Comparison of ENCODE assay signal across 9 cellular contexts in the genomic region with DNA sequence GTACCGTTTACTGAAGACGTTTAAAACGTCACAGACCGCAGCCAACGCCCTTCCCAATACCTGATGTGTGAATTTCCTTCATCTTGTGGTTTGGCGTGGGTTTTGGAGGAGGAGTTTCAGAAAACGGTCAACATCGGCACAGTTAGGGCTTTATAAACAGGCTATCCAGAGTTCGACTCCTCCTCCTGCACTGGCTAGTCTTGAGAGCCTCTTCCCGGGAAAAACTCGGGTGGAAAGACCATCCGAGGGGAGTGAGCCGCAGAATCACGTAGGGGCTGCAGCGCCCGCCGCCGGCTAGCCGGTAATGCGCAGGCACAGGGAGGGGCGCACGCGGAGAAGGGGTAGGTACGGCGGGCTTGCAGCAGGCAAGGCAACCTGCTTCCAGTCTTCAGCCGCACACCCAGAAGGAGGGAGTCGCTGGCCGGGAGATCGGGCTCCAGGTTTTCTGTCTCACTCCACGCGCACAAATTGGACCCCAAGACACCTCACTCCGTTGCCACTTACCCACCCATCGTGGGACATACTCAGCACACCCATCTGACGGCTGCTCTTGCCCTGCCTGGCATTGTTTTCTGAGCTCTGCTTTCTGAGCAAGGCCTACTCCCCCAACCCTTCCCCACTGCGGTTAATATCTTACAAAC. TPM values are rescaled to one million over a fixed set of nuclear protein-coding genes. Genes with fewer than 3 reads are reported as not detected.
DNase-seq lines count a peak whose midpoint lies in the region; ATAC-seq and TF ChIP-seq lines count a peak whose summit lies in the region.
"Had no signal": no experiment of that assay in that cellular context is flagged by ENCODE, and none has a peak within 500 bp of the region (broad histone marks: within the 10 kb centered on the region; RNA-seq: fewer than 3 reads in every experiment).

No MANE protein-coding gene starts in this region.

- peaks cover 16% of the 10 kb centered on the region for H3K27me3 Mint-ChIP-seq in activated CD4-positive, alpha-beta memory T cell treated with anti-CD3 and anti-CD28 coated beads for 36 hours

- H3K27me3 ChIP-seq in psoas muscle (ENCODE audit: insufficient read depth in 3 of 3, low read length in 2 of 3) (no peaks in the 10 kb centered on the region), A673 (replicated peaks; ENCODE audit: insufficient read depth, low read depth, low read length, poor library complexity) (no peaks in the 10 kb centered on the region)

- ATAC-seq in Right ventricle myocardium superior (ENCODE audit: poor library complexity), result peak; percentile 61
- peak; percentile 54 to 62 (median 59) for ATAC-seq in psoas muscle
- ATAC-seq in HG03045 (IDR thresholded peaks at IDR 0.05; ENCODE audit: unreplicated experiment), result no peak

- H3K27ac Mint-ChIP-seq in activated CD4-positive, alpha-beta memory T cell treated with anti-CD3 and anti-CD28 coated beads for 36 hours, result no peak overlapping the region

- H3K4me1 ChIP-seq in psoas muscle (no peaks in the 10 kb centered on the region), A673 (ENCODE audit: insufficient read depth, low read length, poor library complexity, severe bottlenecking) (no peaks in the 10 kb centered on the region)

- H3K27ac ChIP-seq in psoas muscle (peak overlapping the region; percentile 3), A673 (ENCODE audit: low read depth, low read length, poor library complexity, severe bottlenecking) (no peak overlapping the region)

- peak overlapping the region; percentile 43 for H3K4me3 Mint-ChIP-seq in activated CD4-positive, alpha-beta memory T cell treated with anti-CD3 and anti-CD28 coated beads for 36 hours

- DNase-seq in ELF-1 (ENCODE audit: low read depth, low spot score) (peak; percentile 58), Right ventricle myocardium superior (peak; percentile 40), psoas muscle (peak; percentile 29 to 63), A673 (ENCODE audit: low spot score) (no peak), amniotic stem cell (lab: John Stamatoyannopoulos, UW) (no peak)
- DNase-seq in activated CD4-positive, alpha-beta memory T cell treated with anti-CD3 and anti-CD28 coated beads for 36 hours, result peak; percentile 43
- DNase-seq in stimulated activated naive CD4-positive, alpha-beta T cell treated with Interleukin-2 at 50 U/mL for 16 hours (lab: John Stamatoyannopoulos, UW), result no peak
- DNase-seq: NCI-H2081 had no signal

- intact Hi-C loops in activated CD4-positive, alpha-beta memory T cell treated with anti-CD3 and anti-CD28 coated beads for 36 hours (cut with micrococcal nuclease), result loop anchor here (5.0 kb wide), 1 partner anchor 93 kb away; a partner anchor contains a TSS
- intact Hi-C loops in Right ventricle myocardium superior (cut with DNase I), result no loop called here
- intact Hi-C loops in psoas muscle (cut with DNase I), result no loop called here
- intact Hi-C loops in A673 (cut with micrococcal nuclease; ENCODE audit: unreplicated experiment), result loop anchor here (10.0 kb wide), 1 partner anchor 856 kb away; no protein-coding TSS in a partner anchor

- 7 to 8% (median 8%) methylated on average over 30 to 35 of the region's 35 CpGs for WGBS in psoas muscle, 3 donors

- H3K36me3 ChIP-seq in psoas muscle (ENCODE audit: insufficient read depth in 1 of 2, low read depth in 1 of 2) (peaks cover 0 to 17% of the 10 kb centered on the region in 2 donors), A673 (ENCODE audit: insufficient read depth, low read length, poor library complexity, severe bottlenecking) (no peaks in the 10 kb centered on the region)

- BruUV-seq in A673 (replicated peaks; lab: Mats Ljungman, UMichigan), result no TSS peak

- TF ChIP-seq CTCF in psoas muscle (IDR thresholded peaks at IDR 0.05) (no peak), A673 (conservative IDR thresholded peaks at IDR 0.05; ENCODE audit: low read depth, low read length) (no peak)

- peaks cover 9% of the 10 kb centered on the region for H3K9me3 Mint-ChIP-seq in activated CD4-positive, alpha-beta memory T cell treated with anti-CD3 and anti-CD28 coated beads for 36 hours

- peaks cover 8% of the 10 kb centered on the region for H3K36me3 Mint-ChIP-seq in activated CD4-positive, alpha-beta memory T cell treated with anti-CD3 and anti-CD28 coated beads for 36 hours

- H3K9me3 ChIP-seq in psoas muscle (peaks cover 16% of the 10 kb centered on the region), A673 (ENCODE audit: low read depth, low read length, poor library complexity, severe bottlenecking) (peaks cover 13% of the 10 kb centered on the region)

- H3K4me1 Mint-ChIP-seq in activated CD4-positive, alpha-beta memory T cell treated with anti-CD3 and anti-CD28 coated beads for 36 hours (ENCODE audit: low read depth), result peaks cover 18% of the 10 kb centered on the region

- POLR2A ChIA-PET in activated CD4-positive, alpha-beta memory T cell treated with anti-CD3 and anti-CD28 coated beads for 36 hours (lab: Charles Lee), result no interaction called here
- POLR2A ChIA-PET in A673 (lab: Charles Lee; ENCODE audit: low non-redundant PET), result no interaction called here

- H3K4me3 ChIP-seq in psoas muscle (peak overlapping the region; percentile 33), A673 (ENCODE audit: low read depth, low read length, poor library complexity, severe bottlenecking) (no peak overlapping the region)

- CTCF ChIA-PET in activated CD4-positive, alpha-beta memory T cell treated with anti-CD3 and anti-CD28 coated beads for 36 hours (lab: Charles Lee), result no interaction called here
- CTCF ChIA-PET in A673 (lab: Charles Lee), result no interaction called here

RNA-seq across cellular contexts. Expression of a gene that starts 25.4 kb away (rescaled TPM):
- total RNA-seq in activated CD4-positive, alpha-beta memory T cell treated with anti-CD3 and anti-CD28 coated beads for 36 hours, result 1 to 10 TPM; 8.6 to 9.4 TPM
- 15.6 TPM for total RNA-seq in Right ventricle myocardium superior
- total RNA-seq in psoas muscle, result 100 to 1,000 TPM in 2 of 4 donors, 10 to 100 TPM in 2; 23.6 to 151 (median 83.3) TPM
- 100 to 1,000 TPM in 2 of 3 donors, 10 to 100 TPM in 1; 75.0 to 150 (median 139) TPM for polyA plus RNA-seq in psoas muscle
- total RNA-seq in A673 (2021), result 9.9 TPM in 2 replicates

RNA-seq across cellular contexts. Expression of a gene that starts 33.0 kb away (rescaled TPM):
- total RNA-seq in activated CD4-positive, alpha-beta memory T cell treated with anti-CD3 and anti-CD28 coated beads for 36 hours, result not detected
- total RNA-seq in Right ventricle myocardium superior (0.56 TPM), psoas muscle (under 1 TPM; 0.17 to 0.87 (median 0.47) TPM), A673 (2021) (5.7 and 6.7 TPM in 2 replicates)
- 1 to 10 TPM in 1 of 3 donors, under 1 TPM in 2; 0.13 to 2.9 (median 0.25) TPM for polyA plus RNA-seq in psoas muscle

Comparison
In these comparisons a context has a peak if more than half of its experiments do, and no peak if none do; other contexts are left out.
1. DNase-seq: peak in ELF-1 (single experiment), activated CD4-positive, alpha-beta memory T cell treated with anti-CD3 and anti-CD28 coated beads for 36 hours (single experiment), Right ventricle myocardium superior (single experiment) and psoas muscle (2 of 2); none in stimulated activated naive CD4-positive, alpha-beta T cell treated with Interleukin-2 at 50 U/mL for 16 hours (single experiment), A673 (single experiment) and amniotic stem cell (single experiment).
2. intact Hi-C loops: an anchor here in activated CD4-positive, alpha-beta memory T cell treated with anti-CD3 and anti-CD28 coated beads for 36 hours (5.0 kb wide) and A673 (10.0 kb wide); none called in Right ventricle myocardium superior and psoas muscle.